Comparison of ENCODE assay signal across 7 cellular contexts in the genomic region with DNA sequence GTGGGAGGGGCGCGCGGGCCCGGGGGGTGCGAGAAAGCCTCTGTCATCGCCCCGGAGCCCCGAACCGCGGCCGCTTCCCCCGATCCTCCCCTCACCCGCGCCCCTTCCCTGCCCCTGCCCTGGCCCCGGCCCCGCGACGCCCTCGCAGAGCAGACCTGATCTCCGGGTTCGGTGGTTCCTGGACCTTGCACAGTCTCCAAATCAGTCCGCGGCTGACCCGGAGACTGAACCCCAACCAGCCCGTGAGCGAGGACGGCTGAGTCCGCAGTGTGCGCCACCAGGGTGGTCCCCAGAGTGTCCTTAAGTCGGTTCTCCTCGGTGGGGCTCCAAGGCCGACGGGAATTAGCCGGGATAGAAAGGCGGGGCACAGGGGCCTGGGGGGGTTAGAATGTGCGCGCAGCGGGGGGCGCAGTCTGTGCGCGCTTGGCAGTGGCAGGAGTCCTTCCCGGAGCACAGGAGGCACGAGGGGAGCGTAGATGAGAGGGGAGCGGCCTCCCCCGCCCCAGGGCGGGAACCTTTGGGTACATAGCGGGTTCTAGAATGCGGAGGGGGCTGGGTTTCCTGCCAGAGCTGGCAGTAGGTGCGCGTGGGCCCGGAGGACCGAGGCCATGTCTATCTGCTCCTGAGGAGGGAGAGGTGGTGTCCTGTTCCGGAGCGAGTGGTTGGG. TPM values are rescaled to one million over a fixed set of nuclear protein-coding genes. Genes with fewer than 3 reads are reported as not detected.
A peak's percentile ranks its signal among the peaks of the same experiment; 100 is the strongest.
DNase-seq lines count a peak whose midpoint lies in the region; ATAC-seq, FAIRE-seq and TF ChIP-seq lines count a peak whose summit lies in the region.

No MANE protein-coding gene starts in this region.

- H3K4me1 ChIP-seq in foreskin keratinocyte, result no peaks in the 10 kb centered on the region
- peaks cover 1% of the 10 kb centered on the region for H3K4me1 ChIP-seq in ovary (ENCODE audit: insufficient read depth)

- TF ChIP-seq CTCF in foreskin keratinocyte (conservative IDR thresholded peaks at IDR 0.05) (no peak), ovary (IDR thresholded peaks at IDR 0.05) (no peak)

- peak overlapping the region; percentile 75 for H3K4me3 Mint-ChIP-seq in activated CD8-positive, alpha-beta memory T cell treated with anti-CD3 and anti-CD28 coated beads, Interleukin-2, amount 10 ng/mL, durations not matched to agents 7 days and 5 days

- TF ChIP-seq POLR2A in GM12891 (IDR thresholded peaks at IDR 0.05; ENCODE audit: low read depth, low read length) (no peak), ovary (IDR thresholded peaks at IDR 0.05) (no peak)

- H3K27me3 ChIP-seq in foreskin keratinocyte (no peaks in the 10 kb centered on the region), ovary (no peaks in the 10 kb centered on the region)

- ATAC-seq in HG03521 (IDR thresholded peaks at IDR 0.05; ENCODE audit: unreplicated experiment), result peak; percentile 14
- no peak for ATAC-seq in activated CD8-positive, alpha-beta memory T cell treated with anti-CD3 and anti-CD28 coated beads, Interleukin-2, amount 10 ng/mL, durations not matched to agents 7 days and 5 days
- peak; percentile 6 for ATAC-seq in foreskin keratinocyte

- no peaks in the 10 kb centered on the region for H3K36me3 ChIP-seq in ovary

- FAIRE-seq in GM12891 (lab: Jason Lieb, UNC), result no peak

- TF ChIP-seq EP300 in ovary (IDR thresholded peaks at IDR 0.05), result no peak

- CTCF ChIA-PET in activated CD8-positive, alpha-beta memory T cell treated with anti-CD3 and anti-CD28 coated beads, Interleukin-2, amount 10 ng/mL, durations not matched to agents 7 days and 5 days (lab: Charles Lee), result interaction anchor here (0.7 to 1.6 kb wide), 2 partner anchors 10 to 12 kb away, joined by 3 to 4 read pairs; no protein-coding TSS in a partner anchor

- WGBS in ovary, 3 donors, result 6 to 10% (median 10%) methylated on average over 34 to 55 of the region's 55 CpGs

- H3K4me3 ChIP-seq in ovary, result peak overlapping the region; percentile 68

- DNase-seq in GM12891 (ENCODE audit: insufficient read length, low spot score), result peak; percentile 64
- DNase-seq in activated CD8-positive, alpha-beta memory T cell treated with anti-CD3 and anti-CD28 coated beads, Interleukin-2, amount 10 ng/mL, durations not matched to agents 7 days and 5 days, result peak; percentile 41
- DNase-seq in foreskin keratinocyte, result no peak
- DNase-seq in ovary, result peak in 1 of 5 donors; percentile 64
- DNase-seq in hypothalamus (lab: John Stamatoyannopoulos, UW), result no peak
- DNase-seq in NCI-H2196 treated with DMSO at 0.1 percent for 48 hours (lab: John Stamatoyannopoulos, UW; ENCODE audit: unreplicated experiment), result no peak

- H3K27ac Mint-ChIP-seq in activated CD8-positive, alpha-beta memory T cell treated with anti-CD3 and anti-CD28 coated beads, Interleukin-2, amount 10 ng/mL, durations not matched to agents 7 days and 5 days, result peak overlapping the region; percentile 59

- H3K9me3 ChIP-seq in ovary, result no peaks in the 10 kb centered on the region

- H3K9me3 Mint-ChIP-seq in activated CD8-positive, alpha-beta memory T cell treated with anti-CD3 and anti-CD28 coated beads, Interleukin-2, amount 10 ng/mL, durations not matched to agents 7 days and 5 days (ENCODE audit: low read depth), result no peaks in the 10 kb centered on the region

- intact Hi-C loops in ovary (cut with DNase I), result loop anchor here in 1 of 4 donors (2.0 kb wide), 1 partner anchor 68 kb away; no protein-coding TSS in a partner anchor

- H3K27me3 Mint-ChIP-seq in activated CD8-positive, alpha-beta memory T cell treated with anti-CD3 and anti-CD28 coated beads, Interleukin-2, amount 10 ng/mL, durations not matched to agents 7 days and 5 days, result no peaks in the 10 kb centered on the region

- H3K27ac ChIP-seq in foreskin keratinocyte (no peak overlapping the region), ovary (peak overlapping the region; percentile 54)

- H3K36me3 Mint-ChIP-seq in activated CD8-positive, alpha-beta memory T cell treated with anti-CD3 and anti-CD28 coated beads, Interleukin-2, amount 10 ng/mL, durations not matched to agents 7 days and 5 days, result no peaks in the 10 kb centered on the region

- H3K4me1 Mint-ChIP-seq in activated CD8-positive, alpha-beta memory T cell treated with anti-CD3 and anti-CD28 coated beads, Interleukin-2, amount 10 ng/mL, durations not matched to agents 7 days and 5 days, result peaks cover 12% of the 10 kb centered on the region

TF ChIP-seq in GM12891, 5 proteins besides CTCF, POLR2A, EP300 and RAD21:
- TF ChIP-seq POU2F2 (IDR thresholded peaks at IDR 0.05; ENCODE audit: low read depth, low read length), result no peak
- no peak for TF ChIP-seq SPI1 (IDR thresholded peaks at IDR 0.05; ENCODE audit: low read depth, low read length)
- TF ChIP-seq POLR2AphosphoS5 (IDR thresholded peaks at IDR 0.05; ENCODE audit: low read depth, low read length), result no peak
- TF ChIP-seq PAX5 (IDR thresholded peaks at IDR 0.05; ENCODE audit: insufficient read depth, low read length, severe bottlenecking), result no peak
- TF ChIP-seq TAF1 (IDR thresholded peaks at IDR 0.05; ENCODE audit: low read depth, low read length), result no peak

RNA-seq across cellular contexts. Expression of a gene that starts 0.8 kb away (rescaled TPM):
- polyA plus RNA-seq in GM12891 (2012; ENCODE audit: low read depth, missing spikeins), result 3.9 TPM
- 1 to 10 TPM; 8.1 to 9.1 TPM for total RNA-seq in activated CD8-positive, alpha-beta memory T cell treated with anti-CD3 and anti-CD28 coated beads, Interleukin-2, amount 10 ng/mL, durations not matched to agents 7 days and 5 days
- total RNA-seq in foreskin keratinocyte, result 7.1 and 9.3 TPM in 2 replicates
- polyA plus RNA-seq in foreskin keratinocyte, result 7.7 and 8.8 TPM in 2 replicates
- total RNA-seq in ovary, result 1 to 10 TPM; 1.4 to 7.6 (median 4.2) TPM
- polyA plus RNA-seq in ovary, result 1 to 10 TPM; 1.3 to 4.6 TPM

RNA-seq across cellular contexts. Expression of a gene that starts 14.1 kb away (rescaled TPM):
- polyA plus RNA-seq in GM12891 (2012; ENCODE audit: low read depth, missing spikeins), result 292 TPM
- total RNA-seq in activated CD8-positive, alpha-beta memory T cell treated with anti-CD3 and anti-CD28 coated beads, Interleukin-2, amount 10 ng/mL, durations not matched to agents 7 days and 5 days, result 100 to 1,000 TPM; 436 to 623 TPM
- total RNA-seq in foreskin keratinocyte (400 and 487 TPM in 2 replicates), ovary (100 to 1,000 TPM; 119 to 328 (median 291) TPM)
- polyA plus RNA-seq in foreskin keratinocyte (221 and 296 TPM in 2 replicates), ovary (100 to 1,000 TPM; 147 to 292 TPM)

RNA-seq across cellular contexts. Expression of a gene that starts 20.8 kb away (rescaled TPM):
- 56.9 TPM for polyA plus RNA-seq in GM12891 (2012; ENCODE audit: low read depth, missing spikeins)
- 10 to 100 TPM; 67.8 to 90.0 TPM for total RNA-seq in activated CD8-positive, alpha-beta memory T cell treated with anti-CD3 and anti-CD28 coated beads, Interleukin-2, amount 10 ng/mL, durations not matched to agents 7 days and 5 days
- total RNA-seq in foreskin keratinocyte, result 66.8 and 76.8 TPM in 2 replicates
- polyA plus RNA-seq in foreskin keratinocyte, result 115 and 122 TPM in 2 replicates
- 10 to 100 TPM in 2 of 7 donors, 1 to 10 TPM in 5; 5.7 to 27.1 (median 7.0) TPM for total RNA-seq in ovary
- polyA plus RNA-seq in ovary, result 10 to 100 TPM in 1 of 2 donors, under 1 TPM in 1; 0.30 to 12.5 TPM

RNA-seq across cellular contexts. Expression of a gene that starts 46.4 kb away (rescaled TPM):
- polyA plus RNA-seq in GM12891 (2012; ENCODE audit: low read depth, missing spikeins), result 29.0 TPM
- total RNA-seq in activated CD8-positive, alpha-beta memory T cell treated with anti-CD3 and anti-CD28 coated beads, Interleukin-2, amount 10 ng/mL, durations not matched to agents 7 days and 5 days, result 10 to 100 TPM; 52.5 to 67.8 TPM
- total RNA-seq in foreskin keratinocyte, result 66.6 and 77.3 TPM in 2 replicates
- 84.8 and 92.9 TPM in 2 replicates for polyA plus RNA-seq in foreskin keratinocyte
- 10 to 100 TPM; 17.7 to 87.5 (median 25.8) TPM for total RNA-seq in ovary
- polyA plus RNA-seq in ovary, result 10 to 100 TPM in 1 of 2 donors, 1 to 10 TPM in 1; 2.0 to 28.0 TPM

Comparison
In these comparisons a context has a peak if more than half of its experiments do, and no peak if none do; other contexts are left out.
1. DNase-seq: peak in GM12891 (single experiment) and activated CD8-positive, alpha-beta memory T cell treated with anti-CD3 and anti-CD28 coated beads, Interleukin-2, amount 10 ng/mL, durations not matched to agents 7 days and 5 days (single experiment); none in foreskin keratinocyte (0 of 2), hypothalamus (0 of 51) and NCI-H2196 treated with DMSO at 0.1 percent for 48 hours (single experiment).